In the genomic region with DNA sequence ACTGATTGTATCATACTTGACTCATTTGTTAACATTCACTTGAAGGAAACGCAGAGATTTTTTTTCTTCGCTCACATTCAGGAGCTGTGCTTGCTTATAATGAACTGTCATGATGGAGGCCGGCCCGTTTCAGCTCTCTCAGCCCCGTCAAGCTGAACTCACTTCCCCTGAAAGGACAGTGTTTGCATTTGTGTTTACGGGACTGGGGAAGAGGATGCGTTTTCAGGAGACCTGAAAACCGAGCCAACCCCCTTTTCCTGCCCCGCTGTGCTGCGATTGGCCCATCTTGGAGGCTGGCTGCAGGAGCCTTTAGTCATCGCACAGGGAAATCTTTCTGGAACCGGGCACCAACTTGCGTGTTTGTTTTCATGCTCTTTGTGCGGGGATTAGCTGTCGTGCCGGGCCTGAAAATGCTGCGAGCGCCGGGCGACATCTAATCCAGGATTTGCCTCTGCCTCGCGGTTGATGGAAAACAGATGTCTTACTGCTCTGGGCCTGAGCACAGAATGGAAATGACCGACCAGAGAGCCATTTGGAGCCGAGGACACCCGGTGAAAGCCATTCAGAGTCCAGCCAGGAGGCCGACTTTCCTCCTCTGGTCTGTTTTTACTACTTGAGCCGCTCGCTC, we compare ENCODE assay signal across 8 cellular contexts. TPM values are rescaled to one million over a fixed set of nuclear protein-coding genes. Genes with fewer than 3 reads are reported as not detected.
DNase-seq lines count a peak whose midpoint lies in the region; ATAC-seq, FAIRE-seq and TF ChIP-seq lines count a peak whose summit lies in the region.

No MANE protein-coding gene starts in this region.

- H2AFZ ChIP-seq in IMR-90 (replicated peaks; ENCODE audit: low read length, poor library complexity): peak overlapping the region; percentile 92

- H3K18ac ChIP-seq in IMR-90 (ENCODE audit: low read depth, low read length): peak overlapping the region; percentile 30

- H3K4me1 ChIP-seq in IMR-90 (ENCODE audit: control insufficient read depth, insufficient read depth, low read length) (peaks cover 2% of the 10 kb centered on the region), endocrine pancreas (ENCODE audit: control insufficient read depth, insufficient read depth, low read length) (peaks cover 11% of the 10 kb centered on the region), lower lobe of right lung (peaks cover 13% of the 10 kb centered on the region)

- intact Hi-C loops in IMR-90 (cut with micrococcal nuclease): loop anchor here (1.0 to 10.0 kb wide), 4 partner anchors 12 to 243 kb away; a partner anchor contains a TSS
- intact Hi-C loops in activated CD4-positive, alpha-beta T cell treated with anti-CD3 and anti-CD28 coated beads, Interleukin-2, amount 10 ng/mL, durations not matched to agents 24 days and 14 days (cut with micrococcal nuclease): loop anchor here (2.0 to 10.0 kb wide), 2 partner anchors 27 to 93 kb away; no protein-coding TSS in a partner anchor
- intact Hi-C loops in lower lobe of right lung (cut with DNase I): no loop called here

- no peak for TF ChIP-seq CTCF in D721Med (IDR thresholded peaks at IDR 0.05; ENCODE audit: insufficient read depth, missing control alignments)
- TF ChIP-seq CTCF in IMR-90 (conservative IDR thresholded peaks at IDR 0.05; ENCODE audit: low read depth, low read length): no peak
- TF ChIP-seq CTCF in lower lobe of right lung (IDR thresholded peaks at IDR 0.05): no peak

- H3K9me3 ChIP-seq in IMR-90 (ENCODE audit: control insufficient read depth, insufficient read depth, low read length) (no peaks in the 10 kb centered on the region), endocrine pancreas (ENCODE audit: control insufficient read depth, low read length) (no peaks in the 10 kb centered on the region), lower lobe of right lung (no peaks in the 10 kb centered on the region)

- H3K23ac ChIP-seq in IMR-90 (ENCODE audit: low read depth, low read length): peak overlapping the region; percentile 82

- H3K27ac ChIP-seq in IMR-90 (ENCODE audit: insufficient read depth, low read length) (peak overlapping the region; percentile 86), lower lobe of right lung (peak overlapping the region; percentile 85)

- dilution Hi-C loops in IMR-90 (cut with HindIII; ENCODE audit: low sequenced_read_pairs, unreplicated experiment): no loop called here

- WGBS in IMR-90 (ENCODE audit: extremely low coverage in 2 of 2, insufficient read length in 1 of 2), 2 experiments: 1% methylated on average over 16 of the region's 28 CpGs; no CpG with 5 or more reads in 1 of the 2 experiments

- peak overlapping the region; percentile 83 for H3K4me3 Mint-ChIP-seq in activated CD4-positive, alpha-beta T cell treated with anti-CD3 and anti-CD28 coated beads, Interleukin-2, amount 10 ng/mL, durations not matched to agents 24 days and 14 days
- H3K4me3 Mint-ChIP-seq in stimulated activated naive CD8-positive, alpha-beta T cell treated with anti-CD3 and anti-CD28 coated beads, Interleukin-15, Interleukin-2, amounts not matched to agents 100 ng/mL and 50 ng/mL, for 24 hours: peak overlapping the region; percentile 82

- ATAC-seq in GM21447 (IDR thresholded peaks at IDR 0.05; ENCODE audit: unreplicated experiment) (peak; percentile 39), IMR-90 (ENCODE audit: low read depth) (peak; percentile 85), lower lobe of right lung (peak; percentile 46 to 48)

- no TSS peak for BruUV-seq in IMR-90 (replicated peaks; lab: Mats Ljungman, UMichigan)

- H3K36me3 ChIP-seq in IMR-90 (ENCODE audit: control insufficient read depth, insufficient read depth, low read length): no peaks in the 10 kb centered on the region
- no peaks in the 10 kb centered on the region for H3K36me3 ChIP-seq in endocrine pancreas (ENCODE audit: control insufficient read depth, insufficient read depth, low read length)
- H3K36me3 ChIP-seq in lower lobe of right lung: no peaks in the 10 kb centered on the region

- peak overlapping the region; percentile 66 for H3K4me2 ChIP-seq in IMR-90 (ENCODE audit: low read depth, low read length)

- H3K27me3 ChIP-seq in IMR-90 (ENCODE audit: control insufficient read depth, insufficient read depth, low read length) (no peaks in the 10 kb centered on the region), endocrine pancreas (ENCODE audit: control insufficient read depth, insufficient read depth, low read length) (no peaks in the 10 kb centered on the region), lower lobe of right lung (ENCODE audit: low read depth) (no peaks in the 10 kb centered on the region)

- peak overlapping the region; percentile 2; the same call in 1 of the 2 replicates for H4K5ac ChIP-seq in IMR-90 (ENCODE audit: low read depth, low read length)

- H3K4me3 ChIP-seq in IMR-90 (ENCODE audit: insufficient read depth, low read depth, low read length): peak overlapping the region; percentile 39
- H3K4me3 ChIP-seq in endocrine pancreas (ENCODE audit: control insufficient read depth, insufficient read depth, low read length): peak overlapping the region; percentile 53
- H3K4me3 ChIP-seq in lower lobe of right lung: peak overlapping the region; percentile 71

- peaks cover 16% of the 10 kb centered on the region for H3K4me1 Mint-ChIP-seq in activated CD4-positive, alpha-beta T cell treated with anti-CD3 and anti-CD28 coated beads, Interleukin-2, amount 10 ng/mL, durations not matched to agents 24 days and 14 days
- H3K4me1 Mint-ChIP-seq in stimulated activated naive CD8-positive, alpha-beta T cell treated with anti-CD3 and anti-CD28 coated beads, Interleukin-15, Interleukin-2, amounts not matched to agents 100 ng/mL and 50 ng/mL, for 24 hours (ENCODE audit: low read depth): peaks cover 44% of the 10 kb centered on the region

- H2BK15ac ChIP-seq in IMR-90 (ENCODE audit: low read depth, low read length): 0 out of 3 replicates have a peak overlapping the region, but pooled peaks have one; percentile 92

- peak overlapping the region; percentile 74; the same call in 1 of the 2 replicates for H3K14ac ChIP-seq in IMR-90 (replicated peaks; ENCODE audit: low read depth, low read length)

- H2AK9ac ChIP-seq in IMR-90 (replicated peaks; ENCODE audit: low read depth, low read length, poor library complexity): peak overlapping the region; percentile 65

- in situ Hi-C loops in IMR-90 (cut with MboI; ENCODE audit: low sequenced_read_pairs): no loop called here

- peak overlapping the region; percentile 66 for H3K4ac ChIP-seq in IMR-90 (ENCODE audit: low read depth, low read length)

- no peaks in the 10 kb centered on the region for H3K9me3 Mint-ChIP-seq in activated CD4-positive, alpha-beta T cell treated with anti-CD3 and anti-CD28 coated beads, Interleukin-2, amount 10 ng/mL, durations not matched to agents 24 days and 14 days
- peaks cover 9% of the 10 kb centered on the region for H3K9me3 Mint-ChIP-seq in stimulated activated naive CD8-positive, alpha-beta T cell treated with anti-CD3 and anti-CD28 coated beads, Interleukin-15, Interleukin-2, amounts not matched to agents 100 ng/mL and 50 ng/mL, for 24 hours

- H4K20me1 ChIP-seq in IMR-90 (ENCODE audit: insufficient read depth, low read length): no peaks in the 10 kb centered on the region

- peak overlapping the region; percentile 75 for H2BK120ac ChIP-seq in IMR-90 (ENCODE audit: low read depth, low read length)

- POLR2A ChIA-PET in IMR-90 (lab: Charles Lee; ENCODE audit: unreplicated experiment): interaction anchor here (0.7 kb wide), 1 partner anchor 18 kb away, joined by 6 read pairs; no protein-coding TSS in a partner anchor

- 0 out of 2 replicates have a peak overlapping the region, but pooled peaks have one; percentile 2 for H2BK20ac ChIP-seq in IMR-90 (ENCODE audit: low read depth, low read length)

- TF ChIP-seq RAD21 in IMR-90 (IDR thresholded peaks at IDR 0.05; ENCODE audit: low read length): no peak

- peaks cover 22 to 37% of the 10 kb centered on the region in 2 experiments for H3K79me1 ChIP-seq in IMR-90 (ENCODE audit: low read depth in 1 of 2, low read length in 2 of 2)

- TF ChIP-seq POLR2A in IMR-90 (IDR thresholded peaks at IDR 0.05; ENCODE audit: low read depth, low read length): peak; percentile 63; the same call in 1 of the 2 replicates

- CTCF ChIA-PET in IMR-90 (lab: Yijun Ruan, JAX): interaction anchor here (1.0 kb wide), 1 partner anchor 10 kb away, joined by 3 read pairs; no protein-coding TSS in a partner anchor

- H3K27ac Mint-ChIP-seq in activated CD4-positive, alpha-beta T cell treated with anti-CD3 and anti-CD28 coated beads, Interleukin-2, amount 10 ng/mL, durations not matched to agents 24 days and 14 days: no peak overlapping the region
- no peak overlapping the region for H3K27ac Mint-ChIP-seq in stimulated activated naive CD8-positive, alpha-beta T cell treated with anti-CD3 and anti-CD28 coated beads, Interleukin-15, Interleukin-2, amounts not matched to agents 100 ng/mL and 50 ng/mL, for 24 hours

- no peak overlapping the region for H2AK5ac ChIP-seq in IMR-90 (ENCODE audit: low read depth, low read length)

- H4K8ac ChIP-seq in IMR-90 (ENCODE audit: low read depth in 2 of 2, low read length in 2 of 2): peak overlapping the region; percentile 58 to 82; a peak in 3 of 4 replicates

- peak overlapping the region; percentile 76 for H4K91ac ChIP-seq in IMR-90 (ENCODE audit: insufficient read depth, low read depth, low read length)

- FAIRE-seq in D721Med (lab: Jason Lieb, UNC): no peak

- peaks cover 6% of the 10 kb centered on the region; the same call in 1 of the 2 replicates for H3K9me1 ChIP-seq in IMR-90 (ENCODE audit: insufficient read depth, low read length)

- DNase-seq in D721Med (ENCODE audit: insufficient read length, low spot score) (peak; percentile 63), IMR-90 (peak; percentile 87), lower lobe of right lung (no peak), SW 1271 (lab: John Stamatoyannopoulos, UW) (no peak)
- peak; percentile 71 for DNase-seq in activated CD4-positive, alpha-beta T cell treated with anti-CD3 and anti-CD28 coated beads, Interleukin-2, amount 10 ng/mL, durations not matched to agents 24 days and 14 days

- H3K27me3 Mint-ChIP-seq in activated CD4-positive, alpha-beta T cell treated with anti-CD3 and anti-CD28 coated beads, Interleukin-2, amount 10 ng/mL, durations not matched to agents 24 days and 14 days: peaks cover 51% of the 10 kb centered on the region
- H3K27me3 Mint-ChIP-seq in stimulated activated naive CD8-positive, alpha-beta T cell treated with anti-CD3 and anti-CD28 coated beads, Interleukin-15, Interleukin-2, amounts not matched to agents 100 ng/mL and 50 ng/mL, for 24 hours: peaks cover 25% of the 10 kb centered on the region

- H3K56ac ChIP-seq in IMR-90 (ENCODE audit: extremely low read depth, insufficient read depth, low read length): peak overlapping the region; percentile 76

- peak overlapping the region; percentile 76 for H3K9ac ChIP-seq in IMR-90 (ENCODE audit: low read depth, low read length)
- peak overlapping the region; percentile 96 for H3K9ac ChIP-seq in endocrine pancreas (ENCODE audit: control insufficient read depth, insufficient read depth, low read length)

- H3K36me3 Mint-ChIP-seq in activated CD4-positive, alpha-beta T cell treated with anti-CD3 and anti-CD28 coated beads, Interleukin-2, amount 10 ng/mL, durations not matched to agents 24 days and 14 days (ENCODE audit: low read depth): peaks cover 2% of the 10 kb centered on the region
- H3K36me3 Mint-ChIP-seq in stimulated activated naive CD8-positive, alpha-beta T cell treated with anti-CD3 and anti-CD28 coated beads, Interleukin-15, Interleukin-2, amounts not matched to agents 100 ng/mL and 50 ng/mL, for 24 hours (ENCODE audit: low read depth): peaks cover 10% of the 10 kb centered on the region

- H2BK5ac ChIP-seq in IMR-90 (ENCODE audit: low read depth, low read length, poor library complexity, severe bottlenecking): peak overlapping the region; percentile 84

RNA-seq across cellular contexts. Expression of a gene that starts 18.0 kb away (rescaled TPM):
- total RNA-seq in IMR-90 (2012; rRNA removed) (52.2 and 64.2 TPM in 2 replicates), lower lobe of right lung (32.6 TPM)
- 15.9 and 16.0 TPM in 2 replicates for polyA plus RNA-seq in IMR-90 (2012; rRNA removed)
- 6.7 and 14.0 TPM in 2 replicates for polyA plus RNA-seq in IMR-90 (2012; cell fraction: cytosol; rRNA removed)
- 19.2 and 24.1 TPM in 2 replicates for polyA plus RNA-seq in IMR-90 (2012; cell fraction: nucleus; rRNA removed; ENCODE audit: low replicate concordance)
- total RNA-seq in activated CD4-positive, alpha-beta T cell treated with anti-CD3 and anti-CD28 coated beads, Interleukin-2, amount 10 ng/mL, durations not matched to agents 24 days and 14 days: 0.21 TPM in 1 of 2 replicates, not detected in the other

Comparison
In these comparisons a context has a peak if more than half of its experiments do, and no peak if none do; other contexts are left out.
1. DNase-seq: peak in D721Med (single experiment), IMR-90 (single experiment) and activated CD4-positive, alpha-beta T cell treated with anti-CD3 and anti-CD28 coated beads, Interleukin-2, amount 10 ng/mL, durations not matched to agents 24 days and 14 days (single experiment); none in lower lobe of right lung (single experiment) and SW 1271 (0 of 2).
2. RNA of a gene that starts 18.0 kb away (total RNA-seq): 52.2 to 64.2 TPM in IMR-90 and 32.6 TPM in lower lobe of right lung (single experiment); 0.21 TPM in activated CD4-positive, alpha-beta T cell treated with anti-CD3 and anti-CD28 coated beads, Interleukin-2, amount 10 ng/mL, durations not matched to agents 24 days and 14 days; every median in the first group is over 10 times any median in the second.
3. Peak in every context shown above with its lines, with median percentiles within 50 percentile points of each other: ATAC-seq and H3K4me3 ChIP-seq.